13 cellular contexts compared by ENCODE assay signal in the genomic region with DNA sequence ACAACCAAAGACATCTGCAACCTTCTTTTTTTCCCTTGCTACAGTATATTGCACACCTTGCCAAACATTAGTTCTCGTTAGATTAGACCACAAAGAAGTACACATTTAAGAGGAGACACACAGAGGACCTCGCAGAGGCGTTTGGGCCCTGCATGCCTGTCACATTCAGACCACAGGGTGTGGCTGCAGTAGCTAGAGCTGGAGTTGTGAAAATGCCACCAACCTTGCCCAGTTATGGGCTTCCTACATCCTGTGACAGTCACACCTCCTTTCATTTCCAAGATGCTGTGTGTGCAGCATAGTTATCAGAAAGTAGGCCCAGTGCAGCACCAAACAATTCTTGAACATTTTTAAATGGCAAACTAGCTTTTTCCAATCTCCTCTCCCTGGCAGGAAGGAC. TPM values are rescaled to one million over a fixed set of nuclear protein-coding genes. Genes with fewer than 3 reads are reported as not detected.
DNase-seq lines count a peak whose midpoint lies in the region; ATAC-seq, FAIRE-seq and TF ChIP-seq lines count a peak whose summit lies in the region.
"Had no signal": no experiment of that assay in that cellular context is flagged by ENCODE, and none has a peak within 500 bp of the region (broad histone marks: within the 10 kb centered on the region; RNA-seq: fewer than 3 reads in every experiment).

No MANE protein-coding gene starts in this region.

- TF ChIP-seq CTCF in CD8-positive, alpha-beta T cell (IDR thresholded peaks at IDR 0.05), result no peak

- H3K27ac Mint-ChIP-seq in CD8-positive, alpha-beta T cell, result peak overlapping the region; percentile 74
- H3K27ac Mint-ChIP-seq: CD4-positive, alpha-beta T cell had no signal

- H3K27ac ChIP-seq in CD8-positive, alpha-beta T cell (ENCODE audit: low read depth, low read length), result peak overlapping the region; percentile 63
- H3K27ac ChIP-seq: ascending aorta, psoas muscle had no signal

- no peaks in the 10 kb centered on the region for H3K9me3 ChIP-seq in CD8-positive, alpha-beta T cell (ENCODE audit: low read length)
- no peaks in the 10 kb centered on the region for H3K9me3 ChIP-seq in adipocyte (ENCODE audit: control insufficient read depth, low read length)
- H3K9me3 ChIP-seq: ascending aorta, esophagus muscularis mucosa, psoas muscle had no signal

- H3K4me1 ChIP-seq in CD8-positive, alpha-beta T cell (ENCODE audit: insufficient read depth, low read length), result no peaks in the 10 kb centered on the region
- H3K4me1 ChIP-seq in adipocyte (ENCODE audit: control insufficient read depth, insufficient read depth, low read length), result peaks cover 11% of the 10 kb centered on the region
- H3K4me1 ChIP-seq: ascending aorta had no signal

- CTCF ChIA-PET in CD8-positive, alpha-beta T cell (lab: Charles Lee), result no interaction called here

- no peak overlapping the region for H3K4me3 ChIP-seq in CD8-positive, alpha-beta T cell (ENCODE audit: low read depth, low read length)
- peak overlapping the region; percentile 86 for H3K4me3 ChIP-seq in adipocyte (ENCODE audit: low read length)
- H3K4me3 ChIP-seq: ascending aorta had no signal

- peaks cover 32% of the 10 kb centered on the region for H3K27me3 Mint-ChIP-seq in CD8-positive, alpha-beta T cell (ENCODE audit: low read depth)

- intact Hi-C loops in CD8-positive, alpha-beta T cell (cut with DNase I, micrococcal nuclease), result no loop called here

- peak; percentile 67 for ATAC-seq in CD8-positive, alpha-beta T cell
- ATAC-seq in GM19324 (IDR thresholded peaks at IDR 0.05; ENCODE audit: low FRiP score, unreplicated experiment) (peak; percentile 55), HG03045 (IDR thresholded peaks at IDR 0.05; ENCODE audit: unreplicated experiment) (peak; percentile 66), HG02840 (IDR thresholded peaks at IDR 0.05; ENCODE audit: low FRiP score, unreplicated experiment) (no peak), HG03108 (IDR thresholded peaks at IDR 0.05; ENCODE audit: unreplicated experiment) (no peak)
- ATAC-seq: psoas muscle had no signal

- H3K9ac ChIP-seq in adipocyte (ENCODE audit: low read length), result no peak overlapping the region

- peak; percentile 7 to 66 (median 25) for DNase-seq in CD8-positive, alpha-beta T cell
- DNase-seq in adipocyte (ENCODE audit: low read depth), result no peak
- no peak for DNase-seq in RCC 7860 (ENCODE audit: low spot score)
- DNase-seq in AG08395 (ENCODE audit: low spot score), result no peak
- DNase-seq: activated CD4-positive, CD25-positive, alpha-beta regulatory T cell; CD4-positive, alpha-beta T cell; psoas muscle had no signal

- H3K4me1 Mint-ChIP-seq in CD8-positive, alpha-beta T cell (ENCODE audit: low read depth), result peaks cover 27% of the 10 kb centered on the region

- FAIRE-seq in RCC 7860 (lab: Jason Lieb, UNC), result no peak

- no peaks in the 10 kb centered on the region for H3K9me3 Mint-ChIP-seq in CD8-positive, alpha-beta T cell
- H3K9me3 Mint-ChIP-seq: CD4-positive, alpha-beta T cell had no signal

- no peaks in the 10 kb centered on the region for H3K36me3 Mint-ChIP-seq in CD8-positive, alpha-beta T cell

- H3K4me3 Mint-ChIP-seq in CD8-positive, alpha-beta T cell, result peak overlapping the region; percentile 58
- H3K4me3 Mint-ChIP-seq: CD4-positive, alpha-beta T cell had no signal

- no peaks in the 10 kb centered on the region for H3K27me3 ChIP-seq in CD8-positive, alpha-beta T cell (ENCODE audit: insufficient read depth, low read length)
- H3K27me3 ChIP-seq in adipocyte (replicated peaks; ENCODE audit: control insufficient read depth, insufficient read depth, low read length), result no peaks in the 10 kb centered on the region
- H3K27me3 ChIP-seq: ascending aorta, esophagus muscularis mucosa had no signal

- H3K36me3 ChIP-seq in CD8-positive, alpha-beta T cell (ENCODE audit: insufficient read depth, low read length), result no peaks in the 10 kb centered on the region
- no peaks in the 10 kb centered on the region for H3K36me3 ChIP-seq in adipocyte (ENCODE audit: control insufficient read depth, insufficient read depth, low read length, severe bottlenecking)
- H3K36me3 ChIP-seq: ascending aorta, esophagus muscularis mucosa had no signal

- POLR2A ChIA-PET in CD8-positive, alpha-beta T cell (lab: Charles Lee), result no interaction called here

RNA-seq across cellular contexts. Expression of gene SYNE1, which starts 2.4 kb away (rescaled TPM):
- total RNA-seq in CD8-positive, alpha-beta T cell, result 10 to 100 TPM; 88.2 to 90.2 TPM

Comparison
In these comparisons a context has a peak if more than half of its experiments do, and no peak if none do; other contexts are left out.
1. ATAC-seq: peak in CD8-positive, alpha-beta T cell (single experiment), GM19324 (single experiment) and HG03045 (single experiment); none in HG02840 (single experiment) and HG03108 (single experiment).
2. DNase-seq: peak in CD8-positive, alpha-beta T cell (7 of 7); none in adipocyte (single experiment), RCC 7860 (single experiment) and AG08395 (single experiment).